Comparison of ENCODE assay signal across 12 cellular contexts in the genomic region with DNA sequence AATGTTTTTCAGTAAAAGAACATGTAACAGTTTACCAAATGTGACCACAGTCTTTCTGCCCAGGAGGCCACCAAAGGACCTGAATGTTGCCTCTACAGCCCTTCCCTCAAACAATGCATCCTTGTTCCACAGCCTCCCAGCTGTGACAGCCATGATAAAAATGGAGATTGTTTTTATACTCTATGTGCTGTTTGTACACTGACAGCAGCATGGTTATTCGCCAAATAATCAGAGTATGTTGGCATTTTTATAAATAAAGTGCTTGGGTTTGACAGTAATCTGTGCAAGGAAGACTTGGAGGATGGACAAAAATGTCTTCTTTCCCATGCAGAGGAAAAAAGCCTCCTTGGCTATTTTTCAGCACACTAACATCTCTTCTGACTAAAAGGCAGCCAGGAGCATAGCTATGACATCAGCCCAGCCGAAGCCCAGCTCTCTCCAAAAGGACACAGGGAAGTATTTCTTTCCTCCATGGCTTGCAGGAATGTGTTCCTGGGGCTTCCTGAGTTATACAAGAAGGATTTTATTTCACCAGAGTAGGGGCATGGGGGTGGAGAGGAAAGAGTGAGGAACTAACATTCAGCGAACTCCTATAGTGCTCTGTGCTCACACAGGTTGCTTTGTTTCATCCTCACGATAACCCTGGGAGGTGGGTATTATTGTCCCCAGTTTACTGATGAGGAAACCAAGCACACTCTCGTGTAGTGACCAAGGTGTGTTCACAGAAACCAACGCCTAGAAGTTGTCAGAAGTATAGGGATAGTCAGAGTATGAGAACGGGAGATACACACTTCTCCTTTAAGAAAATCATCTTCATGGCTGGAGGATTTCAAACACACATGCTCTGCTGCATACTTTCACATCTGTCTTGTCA.
DNase-seq lines count a peak whose midpoint lies in the region; ATAC-seq, FAIRE-seq and TF ChIP-seq lines count a peak whose summit lies in the region.
"Had no signal": no experiment of that assay in that cellular context is flagged by ENCODE, and none has a peak within 500 bp of the region (broad histone marks: within the 10 kb centered on the region; RNA-seq: fewer than 3 reads in every experiment).

No MANE protein-coding gene starts in this region.

- H4K20me1 ChIP-seq in astrocyte (ENCODE audit: insufficient read depth, low read length) (no peaks in the 10 kb centered on the region), neural progenitor cell (ENCODE audit: low read depth) (no peaks in the 10 kb centered on the region)

- no peak overlapping the region for H3K9ac ChIP-seq in astrocyte (ENCODE audit: low read length)
- no peak overlapping the region for H3K9ac ChIP-seq in neural progenitor cell

- CTCF ChIA-PET in AG04450 (lab: Charles Lee) = interaction anchor here (0.6 kb wide), 1 partner anchor 10 kb away, joined by 3 read pairs; no protein-coding TSS in a partner anchor

- H3K4me1 Mint-ChIP-seq in astrocyte (ENCODE audit: low read depth, unreplicated experiment) (peaks cover 16% of the 10 kb centered on the region), neural progenitor cell (peaks cover 24% of the 10 kb centered on the region)
- H3K4me1 Mint-ChIP-seq: activated CD4-positive, alpha-beta T cell treated with anti-CD3 and anti-CD28 coated beads, Interleukin-2, amount 10 ng/mL, durations not matched to agents 24 days and 14 days; activated naive CD8-positive, alpha-beta T cell treated with anti-CD3 and anti-CD28 coated beads, Interleukin-2, amount 10 ng/mL, durations not matched to agents 7 days and 5 days had no signal

- no peak overlapping the region for H2AFZ ChIP-seq in astrocyte (ENCODE audit: low read depth, low read length)
- peak overlapping the region; percentile 74 for H2AFZ ChIP-seq in neural progenitor cell (replicated peaks)

- H3K27ac Mint-ChIP-seq in astrocyte (ENCODE audit: unreplicated experiment) = peak overlapping the region; percentile 77
- peak overlapping the region; percentile 30 for H3K27ac Mint-ChIP-seq in neural progenitor cell
- H3K27ac Mint-ChIP-seq: activated CD4-positive, alpha-beta T cell treated with anti-CD3 and anti-CD28 coated beads, Interleukin-2, amount 10 ng/mL, durations not matched to agents 24 days and 14 days; activated naive CD8-positive, alpha-beta T cell treated with anti-CD3 and anti-CD28 coated beads, Interleukin-2, amount 10 ng/mL, durations not matched to agents 7 days and 5 days had no signal

- DNase-seq in AG04450 (ENCODE audit: low read depth, low spot score) (peak; percentile 44), astrocyte (ENCODE audit: low read depth) (peak; percentile 80), head of caudate nucleus (peak in 27 of 42 donors; percentile 12 to 72 (median 37)), neural progenitor cell (ENCODE audit: low spot score) (no peak), EL (no peak), SW 1271 (lab: John Stamatoyannopoulos, UW) (no peak), NCI-H2227 (lab: John Stamatoyannopoulos, UW; ENCODE audit: unreplicated experiment) (no peak)
- DNase-seq: activated CD4-positive, alpha-beta T cell treated with anti-CD3 and anti-CD28 coated beads, Interleukin-2, amount 10 ng/mL, durations not matched to agents 24 days and 14 days; activated naive CD8-positive, alpha-beta T cell treated with anti-CD3 and anti-CD28 coated beads, Interleukin-2, amount 10 ng/mL, durations not matched to agents 7 days and 5 days; NCI-H2081 treated with DMSO at 0.1 percent for 48 hours; SHP77 had no signal

- no peaks in the 10 kb centered on the region for H3K4me1 ChIP-seq in astrocyte (ENCODE audit: insufficient read depth, low read length)
- H3K4me1 ChIP-seq in neural progenitor cell = peaks cover 18% of the 10 kb centered on the region

- H3K36me3 ChIP-seq in astrocyte (ENCODE audit: insufficient read depth, low read length) = no peaks in the 10 kb centered on the region
- no peaks in the 10 kb centered on the region for H3K36me3 ChIP-seq in neural progenitor cell

- H3K4me3 ChIP-seq in AG04450 (ENCODE audit: low read depth, low read length) (no peak overlapping the region), astrocyte (ENCODE audit: insufficient read depth, low read depth, low read length) (no peak overlapping the region), neural progenitor cell (no peak overlapping the region)

- POLR2A ChIA-PET in AG04450 (lab: Yijun Ruan, JAX) = no interaction called here

- intact Hi-C loops in head of caudate nucleus (cut with DNase I) = no loop called here

- no peak for FAIRE-seq in astrocyte (lab: Jason Lieb, UNC)

- ATAC-seq in HG03457 (IDR thresholded peaks at IDR 0.05; ENCODE audit: unreplicated experiment) = no peak

- TF ChIP-seq CTCF in AG04450 (IDR thresholded peaks at IDR 0.05; ENCODE audit: low read depth, low read length) (no peak), astrocyte (IDR thresholded peaks at IDR 0.05; ENCODE audit: insufficient read depth, low read depth, low read length) (no peak), neural progenitor cell (IDR thresholded peaks at IDR 0.05) (no peak)

- H3K27ac ChIP-seq in AG04450 (ENCODE audit: low read depth, low read length) = no peak overlapping the region
- H3K27ac ChIP-seq in astrocyte (ENCODE audit: low read depth, low read length) = no peak overlapping the region
- H3K27ac ChIP-seq in neural progenitor cell = no peak overlapping the region

- H3K27me3 ChIP-seq in AG04450 (ENCODE audit: control insufficient read depth, insufficient read depth, low read length) = no peaks in the 10 kb centered on the region
- no peaks in the 10 kb centered on the region for H3K27me3 ChIP-seq in astrocyte (ENCODE audit: insufficient read depth, low read length)
- no peaks in the 10 kb centered on the region for H3K27me3 ChIP-seq in neural progenitor cell

- no peaks in the 10 kb centered on the region for H3F3A ChIP-seq in neural progenitor cell (ENCODE audit: low read depth)

- H3K27me3 Mint-ChIP-seq in astrocyte (ENCODE audit: low read depth, unreplicated experiment) (no peaks in the 10 kb centered on the region), neural progenitor cell (ENCODE audit: insufficient read depth, low read depth) (peaks cover 3% of the 10 kb centered on the region)

- H3K9me3 Mint-ChIP-seq in astrocyte (ENCODE audit: unreplicated experiment) (no peaks in the 10 kb centered on the region), neural progenitor cell (no peaks in the 10 kb centered on the region)
- H3K9me3 Mint-ChIP-seq: activated CD4-positive, alpha-beta T cell treated with anti-CD3 and anti-CD28 coated beads, Interleukin-2, amount 10 ng/mL, durations not matched to agents 24 days and 14 days; activated naive CD8-positive, alpha-beta T cell treated with anti-CD3 and anti-CD28 coated beads, Interleukin-2, amount 10 ng/mL, durations not matched to agents 7 days and 5 days had no signal

- H3K4me3 Mint-ChIP-seq in astrocyte (ENCODE audit: unreplicated experiment) (no peak overlapping the region), neural progenitor cell (no peak overlapping the region)
- H3K4me3 Mint-ChIP-seq: activated CD4-positive, alpha-beta T cell treated with anti-CD3 and anti-CD28 coated beads, Interleukin-2, amount 10 ng/mL, durations not matched to agents 24 days and 14 days; activated naive CD8-positive, alpha-beta T cell treated with anti-CD3 and anti-CD28 coated beads, Interleukin-2, amount 10 ng/mL, durations not matched to agents 7 days and 5 days had no signal

- H3K79me2 ChIP-seq in astrocyte (ENCODE audit: insufficient read depth, low read length) = no peaks in the 10 kb centered on the region
- H3K79me2 ChIP-seq in neural progenitor cell (ENCODE audit: low read depth) = no peaks in the 10 kb centered on the region

- H3K9me3 ChIP-seq in AG04450 (ENCODE audit: control insufficient read depth, insufficient read depth, low read length) (no peaks in the 10 kb centered on the region), astrocyte (ENCODE audit: insufficient read depth, low read depth, low read length) (no peaks in the 10 kb centered on the region), neural progenitor cell (ENCODE audit: low read depth) (no peaks in the 10 kb centered on the region)

- H3K36me3 Mint-ChIP-seq in astrocyte (ENCODE audit: low read depth, unreplicated experiment) (no peaks in the 10 kb centered on the region), neural progenitor cell (no peaks in the 10 kb centered on the region)
- H3K36me3 Mint-ChIP-seq: activated naive CD8-positive, alpha-beta T cell treated with anti-CD3 and anti-CD28 coated beads, Interleukin-2, amount 10 ng/mL, durations not matched to agents 7 days and 5 days had no signal

- no peak overlapping the region for H3K4me2 ChIP-seq in astrocyte (ENCODE audit: low read length)
- H3K4me2 ChIP-seq in neural progenitor cell = no peak overlapping the region

Comparison
In these comparisons a context has a peak if more than half of its experiments do, and no peak if none do; other contexts are left out.
1. DNase-seq: peak in AG04450 (single experiment), astrocyte (single experiment) and head of caudate nucleus (27 of 42); none in neural progenitor cell (single experiment), EL (single experiment), SW 1271 (0 of 2) and NCI-H2227 (single experiment).